8 cellular contexts compared by ENCODE assay signal in the genomic region with DNA sequence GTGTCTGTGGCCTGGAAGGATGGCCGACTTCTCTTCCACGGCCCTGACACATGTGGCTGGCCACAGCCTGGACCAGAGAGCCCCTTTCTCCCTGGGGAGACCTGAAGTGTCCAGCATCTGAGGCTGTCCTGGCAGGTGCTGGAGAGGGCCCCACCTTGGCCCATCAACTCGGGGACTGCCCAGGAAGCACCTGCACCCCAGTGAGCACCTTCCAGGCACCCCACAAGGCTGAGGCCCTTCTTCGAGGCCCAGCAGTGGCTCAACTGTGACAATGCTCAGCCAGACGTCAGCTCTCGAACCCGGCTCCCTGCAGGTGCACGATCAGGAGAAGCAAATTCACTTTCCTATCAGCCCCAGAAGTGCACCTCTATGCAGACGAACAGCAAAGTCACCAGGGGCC. TPM values are rescaled to one million over a fixed set of nuclear protein-coding genes. Genes with fewer than 3 reads are reported as not detected.
DNase-seq lines count a peak whose midpoint lies in the region; ATAC-seq, FAIRE-seq and TF ChIP-seq lines count a peak whose summit lies in the region.
"Had no signal": no experiment of that assay in that cellular context is flagged by ENCODE, and none has a peak within 500 bp of the region (broad histone marks: within the 10 kb centered on the region; RNA-seq: fewer than 3 reads in every experiment).

No MANE protein-coding gene starts in this region.

- TF ChIP-seq CTCF in activated B cell treated with CpG ODN at 0.5 μM for 24 hours (IDR thresholded peaks at IDR 0.05) (no peak), D721Med (IDR thresholded peaks at IDR 0.05; ENCODE audit: insufficient read depth, missing control alignments) (no peak), heart right ventricle (IDR thresholded peaks at IDR 0.05) (no peak)

- intact Hi-C loops in activated B cell treated with CpG ODN at 0.5 μM for 24 hours (cut with micrococcal nuclease) (loop anchor here (5.0 kb wide), 1 partner anchor 184 kb away; no protein-coding TSS in a partner anchor), heart right ventricle (cut with DNase I) (no loop called here)

- H3K4me3 ChIP-seq in skeletal muscle tissue (ENCODE audit: low read length in 3 of 3) (no peak overlapping the region), heart right ventricle (no peak overlapping the region)

- peak overlapping the region; percentile 94 for H3K27ac Mint-ChIP-seq in activated B cell treated with CpG ODN at 0.5 μM for 24 hours

- CTCF ChIA-PET in activated B cell treated with CpG ODN at 0.5 μM for 24 hours (lab: Charles Lee), result interaction anchor here (0.7 to 1.8 kb wide), 5 partner anchors 25 to 311 kb away, joined by 3 to 14 read pairs (median 5); partner anchors contain the start of genes GRK5 and RGS10

- H3K9me3 Mint-ChIP-seq in activated B cell treated with CpG ODN at 0.5 μM for 24 hours, result no peaks in the 10 kb centered on the region

- DNase-seq in activated B cell treated with CpG ODN at 0.5 μM for 24 hours (peak; percentile 30), D721Med (ENCODE audit: insufficient read length, low spot score) (no peak), heart right ventricle (no peak)
- DNase-seq in stimulated activated CD4-positive, alpha-beta T cell treated with anti-CD3 and anti-CD28 coated beads, Interleukin-1b, Interleukin-23, amount 100 ng/mL, for 48 hours, result no peak
- DNase-seq: NCI-H69 had no signal

- peaks cover 18% of the 10 kb centered on the region for H3K36me3 Mint-ChIP-seq in activated B cell treated with CpG ODN at 0.5 μM for 24 hours (ENCODE audit: low read depth)

- H3K27me3 ChIP-seq in skeletal muscle tissue (ENCODE audit: control insufficient read depth in 3 of 3, insufficient read depth in 3 of 3, low read length in 3 of 3) (no peaks in the 10 kb centered on the region), heart right ventricle (peaks cover 0 to 6% (median 0%) of the 10 kb centered on the region in 7 donors)

- POLR2A ChIA-PET in activated B cell treated with CpG ODN at 0.5 μM for 24 hours (lab: Charles Lee), result interaction anchor here (0.8 to 3.1 kb wide), 10 partner anchors 12 to 374 kb away, joined by 3 to 36 read pairs (median 6); partner anchors contain the start of genes RGS10, SEC23IP and TIAL1

- WGBS in heart right ventricle, 2 donors, result 90 to 91% methylated on average over 9 of the region's 9 CpGs

- FAIRE-seq in D721Med (lab: Jason Lieb, UNC), result no peak

- ATAC-seq in GM19372 (IDR thresholded peaks at IDR 0.05; ENCODE audit: low read depth, unreplicated experiment), result peak; percentile 23
- ATAC-seq in HG02840 (IDR thresholded peaks at IDR 0.05; ENCODE audit: low FRiP score, unreplicated experiment), result peak; percentile 23
- ATAC-seq in activated B cell treated with CpG ODN at 0.5 μM for 24 hours (ENCODE audit: low read depth), result no peak
- no peak for ATAC-seq in heart right ventricle

- H3K4me1 Mint-ChIP-seq in activated B cell treated with CpG ODN at 0.5 μM for 24 hours, result peaks cover 34% of the 10 kb centered on the region

- H3K27ac ChIP-seq in skeletal muscle tissue (ENCODE audit: low read depth, low read length), result peak overlapping the region; percentile 25
- H3K27ac ChIP-seq in heart right ventricle, result peak overlapping the region in 1 of 10 donors; percentile 86

- peaks cover 9 to 27% (median 11%) of the 10 kb centered on the region in 3 donors for H3K4me1 ChIP-seq in skeletal muscle tissue (ENCODE audit: control insufficient read depth in 3 of 3, insufficient read depth in 3 of 3, low read length in 3 of 3)
- peaks cover 0 to 45% (median 15%) of the 10 kb centered on the region in 9 donors for H3K4me1 ChIP-seq in heart right ventricle

- H3K4me3 Mint-ChIP-seq in activated B cell treated with CpG ODN at 0.5 μM for 24 hours, result peak overlapping the region; percentile 67

- H3K27me3 Mint-ChIP-seq in activated B cell treated with CpG ODN at 0.5 μM for 24 hours, result no peaks in the 10 kb centered on the region

- no peak overlapping the region for H3K9ac ChIP-seq in skeletal muscle tissue (ENCODE audit: low read depth in 1 of 3, low read length in 3 of 3)

- H3K36me3 ChIP-seq in skeletal muscle tissue (ENCODE audit: control insufficient read depth in 3 of 3, insufficient read depth in 3 of 3, low read length in 3 of 3) (peaks cover 0 to 3% (median 3%) of the 10 kb centered on the region in 3 donors), heart right ventricle (peaks cover 0 to 46% (median 0%) of the 10 kb centered on the region in 9 donors)

- no peaks in the 10 kb centered on the region for H3K9me3 ChIP-seq in skeletal muscle tissue (ENCODE audit: control insufficient read depth in 3 of 3, low read length in 3 of 3)
- no peaks in the 10 kb centered on the region for H3K9me3 ChIP-seq in heart right ventricle

RNA-seq across cellular contexts. Expression of gene RGS10, which starts 24.3 kb away (rescaled TPM):
- total RNA-seq in activated B cell treated with CpG ODN at 0.5 μM for 24 hours (53.5 and 56.6 TPM in 2 replicates), skeletal muscle tissue (39.7 TPM), heart right ventricle (10 to 100 TPM in 1 of 10 donors, 1 to 10 TPM in 9; 1.9 to 16.5 (median 3.6) TPM)
- 1 to 10 TPM; 8.4 to 9.0 TPM for polyA plus RNA-seq in heart right ventricle

Comparison
In these comparisons a context has a peak if more than half of its experiments do, and no peak if none do; other contexts are left out.
1. ATAC-seq: peak in GM19372 (single experiment) and HG02840 (single experiment); none in activated B cell treated with CpG ODN at 0.5 μM for 24 hours (single experiment) and heart right ventricle (0 of 8).